In genomic region chr1:32232558-32233304, GRCh38 we compare ENCODE assay signal across 28 cellular contexts. TPM values are rescaled to one million over a fixed set of nuclear protein-coding genes. Genes with fewer than 3 reads are reported as not detected.
DNase-seq lines count a peak whose midpoint lies in the region; ATAC-seq and TF ChIP-seq lines count a peak whose summit lies in the region.
"Had no signal": no experiment of that assay in that cellular context is flagged by ENCODE, and none has a peak within 500 bp of the region (broad histone marks: within the 10 kb centered on the region; RNA-seq: fewer than 3 reads in every experiment).

No MANE protein-coding gene starts in this region.

- H3K4me1 Mint-ChIP-seq in brain: peaks cover 8% of the 10 kb centered on the region

- H3K36me3 Mint-ChIP-seq in brain: peaks cover 22% of the 10 kb centered on the region

- peak overlapping the region in 3 of 5 experiments; percentile 8 to 68 (median 57) for H3K4me3 Mint-ChIP-seq in brain
- H3K4me3 Mint-ChIP-seq: activated naive CD4-positive, alpha-beta T cell treated with anti-CD3 and anti-CD28 coated beads for 36 hours; naive thymus-derived CD8-positive, alpha-beta T cell had no signal

- H3K9me3 ChIP-seq in cardiac muscle cell (ENCODE audit: low read depth): no peaks in the 10 kb centered on the region
- no peaks in the 10 kb centered on the region for H3K9me3 ChIP-seq in heart left ventricle
- H3K9me3 ChIP-seq: ascending aorta; BLaER1 treated with 17β-estradiol and CSF1 and Interleukin-3, amounts not matched to agents 10 nM and 100 nM; SJSA1; testis; vagina had no signal

- no peak for ATAC-seq in heart left ventricle
- no peak for ATAC-seq in GM19463 (IDR thresholded peaks at IDR 0.05; ENCODE audit: unreplicated experiment)
- ATAC-seq: left cardiac atrium, sciatic nerve had no signal

- peak overlapping the region; percentile 34 for H3K27ac ChIP-seq in cardiac muscle cell
- no peak overlapping the region for H3K27ac ChIP-seq in heart left ventricle
- H3K27ac ChIP-seq: ascending aorta; BLaER1 treated with 17β-estradiol and CSF1 and Interleukin-3, amounts not matched to agents 10 nM and 100 nM; parathyroid adenoma; SJSA1; testis; vagina had no signal

- WGBS in heart left ventricle, 4 donors: 87 to 92% (median 90%) methylated on average over 8 of the region's 8 CpGs

- H3K27me3 ChIP-seq in cardiac muscle cell (no peaks in the 10 kb centered on the region), heart left ventricle (no peaks in the 10 kb centered on the region)
- H3K27me3 ChIP-seq: ascending aorta; BLaER1 treated with 17β-estradiol and CSF1 and Interleukin-3, amounts not matched to agents 10 nM and 100 nM; SJSA1; testis; vagina had no signal

- intact Hi-C loops in heart left ventricle (cut with DNase I): no loop called here

- peak overlapping the region in 4 of 5 experiments; percentile 69 to 97 (median 84) for H3K27ac Mint-ChIP-seq in brain
- H3K27ac Mint-ChIP-seq: activated naive CD4-positive, alpha-beta T cell treated with anti-CD3 and anti-CD28 coated beads for 36 hours had no signal

- H3K36me3 ChIP-seq in cardiac muscle cell: peaks cover 37% of the 10 kb centered on the region
- H3K36me3 ChIP-seq in heart left ventricle: peaks cover 0 to 72% (median 63%) of the 10 kb centered on the region in 9 donors

- peaks cover 4% of the 10 kb centered on the region for H3K27me3 Mint-ChIP-seq in brain
- H3K27me3 Mint-ChIP-seq: naive thymus-derived CD8-positive, alpha-beta T cell had no signal

- H3K4me1 ChIP-seq in cardiac muscle cell (ENCODE audit: low read depth): no peaks in the 10 kb centered on the region
- peaks cover 0 to 8% (median 0%) of the 10 kb centered on the region in 12 donors for H3K4me1 ChIP-seq in heart left ventricle
- H3K4me1 ChIP-seq: ascending aorta; BLaER1 treated with 17β-estradiol and CSF1 and Interleukin-3, amounts not matched to agents 10 nM and 100 nM; parathyroid adenoma; vagina had no signal

- no peak overlapping the region for H3K4me3 ChIP-seq in cardiac muscle cell
- no peak overlapping the region for H3K4me3 ChIP-seq in heart left ventricle
- H3K4me3 ChIP-seq: ascending aorta; BLaER1 treated with 17β-estradiol and CSF1 and Interleukin-3, amounts not matched to agents 10 nM and 100 nM; SJSA1; testis; vagina had no signal

- DNase-seq in cardiac muscle cell (ENCODE audit: low read depth in 1 of 2, low spot score in 1 of 2) (no peak), heart left ventricle (no peak), NCI-H2171 treated with DMSO at 0.1 percent for 48 hours (lab: John Stamatoyannopoulos, UW) (peak; percentile 81), hepatic stellate cell (ENCODE audit: low spot score) (no peak)
- DNase-seq in activated CD4-positive, alpha-beta T cell treated with anti-CD3 and anti-CD28 coated beads for 4 hours: no peak
- no peak for DNase-seq in effector CD4-positive, alpha-beta T cell
- DNase-seq: ACHN; activated CD4-positive, alpha-beta T cell treated with anti-CD3 and anti-CD28 coated beads, Interleukin-2, amount 50 U/mL, for 48 hours; activated naive CD4-positive, alpha-beta T cell treated with anti-CD3 and anti-CD28 coated beads for 36 hours; effector memory CD4-positive, alpha-beta T cell; HCEC 1CT; left cardiac atrium; mesenchymal stem cell; naive thymus-derived CD8-positive, alpha-beta T cell; NCI-H1092 treated with DMSO at 0.1 percent for 48 hours; NCI-H748 treated with DMSO at 0.1 percent for 48 hours; testis; WERI-Rb-1 had no signal

- no peak for TF ChIP-seq POLR2A in heart left ventricle (IDR thresholded peaks at IDR 0.05)

- H3K9me3 Mint-ChIP-seq in brain: no peaks in the 10 kb centered on the region
- H3K9me3 Mint-ChIP-seq: activated naive CD4-positive, alpha-beta T cell treated with anti-CD3 and anti-CD28 coated beads for 36 hours; naive thymus-derived CD8-positive, alpha-beta T cell had no signal

- TF ChIP-seq CTCF in cardiac muscle cell (IDR thresholded peaks at IDR 0.05; ENCODE audit: low read depth, low read length) (no peak), heart left ventricle (IDR thresholded peaks at IDR 0.05) (no peak), brain (conservative IDR thresholded peaks at IDR 0.05) (no peak)

RNA-seq across cellular contexts. Expression of gene EIF3I, which starts 10.5 kb away (rescaled TPM):
- total RNA-seq in cardiac muscle cell (165 and 227 TPM in 2 replicates), heart left ventricle (100 to 1,000 TPM in 7 of 9 donors, 10 to 100 TPM in 2; 94.8 to 191 (median 119) TPM)
- polyA plus RNA-seq in cardiac muscle cell (239 and 243 TPM in 2 replicates), heart left ventricle (100 to 1,000 TPM; 140 to 388 TPM), brain (ENCODE audit: insufficient read depth, low read depth, low replicate concordance) (343 TPM)

RNA-seq across cellular contexts. Expression of gene TMEM234, which starts 10.6 kb away (rescaled TPM):
- 24.1 and 26.2 TPM in 2 replicates for total RNA-seq in cardiac muscle cell
- polyA plus RNA-seq in cardiac muscle cell: 36.8 and 38.0 TPM in 2 replicates
- 10 to 100 TPM in 6 of 9 donors, 1 to 10 TPM in 3; 8.8 to 19.8 (median 10.8) TPM for total RNA-seq in heart left ventricle
- polyA plus RNA-seq in heart left ventricle: 10 to 100 TPM in 1 of 2 donors, 1 to 10 TPM in 1; 7.7 to 19.4 TPM
- polyA plus RNA-seq in brain (ENCODE audit: insufficient read depth, low read depth, low replicate concordance): 9.2 TPM

RNA-seq across cellular contexts. Expression of gene FAM167B, which starts 14.3 kb away (rescaled TPM):
- 1.4 and 2.1 TPM in 2 replicates for total RNA-seq in cardiac muscle cell
- 1.2 and 4.6 TPM in 2 replicates for polyA plus RNA-seq in cardiac muscle cell
- 10 to 100 TPM in 1 of 9 donors, 1 to 10 TPM in 8; 2.0 to 13.7 (median 3.8) TPM for total RNA-seq in heart left ventricle
- polyA plus RNA-seq in heart left ventricle: 10 to 100 TPM in 1 of 2 donors, 1 to 10 TPM in 1; 7.7 to 14.1 TPM
- polyA plus RNA-seq in brain (ENCODE audit: insufficient read depth, low read depth, low replicate concordance): 4.8 TPM
- polyA plus RNA-seq: naive thymus-derived CD8-positive, alpha-beta T cell had no signal

RNA-seq across cellular contexts. Expression of gene LCK, which starts 18.3 kb away (rescaled TPM):
- total RNA-seq in cardiac muscle cell (0.18 TPM in 1 of 2 replicates, not detected in the other), heart left ventricle (1 to 10 TPM in 2 of 9 donors, under 1 TPM in 4, not detected in 3; 0.37 to 7.6 (median 0.72) TPM)
- polyA plus RNA-seq in cardiac muscle cell (0.16 TPM in 1 of 2 replicates, not detected in the other), heart left ventricle (under 1 TPM; 0.34 to 0.40 TPM), brain (ENCODE audit: insufficient read depth, low read depth, low replicate concordance) (2.0 TPM)
- total RNA-seq: ascending aorta, SJSA1 had no signal

RNA-seq across cellular contexts. Expression of gene DCDC2B, which starts 23.8 kb away (rescaled TPM):
- total RNA-seq in cardiac muscle cell (not detected in 2 replicates), heart left ventricle (not detected)
- polyA plus RNA-seq in cardiac muscle cell (0.64 and 0.72 TPM in 2 replicates), heart left ventricle (not detected), brain (ENCODE audit: insufficient read depth, low read depth, low replicate concordance) (not detected)
- total RNA-seq: activated naive CD4-positive, alpha-beta T cell treated with anti-CD3 and anti-CD28 coated beads for 36 hours; ascending aorta; glomerular endothelial cell; left cardiac atrium; sciatic nerve; SJSA1; T-helper 2 cell treated with Interferon-gamma antibody and Interleukin-4, amounts not matched to agents 100 ng/mL and 5 ng/mL, for 36 hours; vagina had no signal
